Comparison of ENCODE assay signal across 8 cellular contexts in the genomic region with DNA sequence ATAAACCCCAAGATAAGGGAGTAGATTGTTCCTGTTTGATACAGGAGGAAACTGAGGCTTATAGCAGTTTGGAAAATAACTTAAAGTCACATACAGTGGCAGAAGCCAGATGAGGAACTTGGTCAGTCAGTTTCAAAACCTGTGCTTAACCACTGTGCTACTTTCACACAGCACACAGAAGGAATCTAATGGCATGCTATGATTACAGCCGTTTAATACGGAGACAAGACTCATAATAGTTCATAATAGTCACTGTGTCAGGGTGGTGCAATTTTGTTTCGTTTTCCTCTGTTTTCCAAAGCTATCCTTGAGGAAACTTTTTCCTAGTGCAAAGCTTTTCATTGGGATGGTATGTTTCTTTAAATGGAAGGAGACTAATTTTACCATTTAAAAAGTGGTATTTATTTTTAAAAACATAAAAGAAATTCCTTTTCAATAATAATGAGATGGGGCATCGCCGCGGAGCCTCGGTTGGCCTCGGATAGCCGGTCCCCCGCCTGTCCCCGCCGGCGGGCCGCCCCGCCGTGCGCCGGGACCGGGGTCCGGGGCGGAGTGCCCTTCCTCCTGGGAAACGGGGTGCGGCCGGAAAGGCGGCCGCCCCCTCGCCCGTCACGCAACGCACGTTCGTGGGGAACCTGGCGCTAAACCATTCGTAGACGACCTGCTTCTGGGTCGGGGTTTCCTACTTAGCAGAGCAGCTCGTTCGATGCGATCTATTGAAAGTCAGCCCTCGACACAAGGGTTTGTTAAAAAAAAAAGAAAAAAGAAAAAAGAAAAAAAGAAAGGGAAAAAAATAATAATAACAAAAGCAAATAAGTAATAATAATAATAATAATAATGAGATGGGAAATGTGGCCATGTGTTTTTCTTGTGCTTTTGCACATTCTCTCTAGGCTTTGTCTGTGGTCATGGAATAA.
DNase-seq lines count a peak whose midpoint lies in the region; ATAC-seq, FAIRE-seq and TF ChIP-seq lines count a peak whose summit lies in the region.

No MANE protein-coding gene starts in this region.

- no peaks in the 10 kb centered on the region for H3K9me3 ChIP-seq in lower lobe of right lung

- TF ChIP-seq CTCF in lower lobe of right lung (IDR thresholded peaks at IDR 0.05): no peak

- DNase-seq in CD1c-positive myeloid dendritic cell (ENCODE audit: extremely low spot score) (peak; percentile 74), astrocyte of the hippocampus (ENCODE audit: low read depth, low spot score) (peak; percentile 13), lower lobe of right lung (peak; percentile 45), NCI-H2171 (lab: John Stamatoyannopoulos, UW) (no peak), frontal cortex (ENCODE audit: low spot score in 2 of 2) (no peak)
- no peak for DNase-seq in activated CD4-positive, CD25-positive, alpha-beta regulatory T cell treated with anti-CD3 and anti-CD28 coated beads, Interleukin-2, amount 50 U/mL, for 72 hours

- no peak for FAIRE-seq in frontal cortex (lab: Jason Lieb, UNC)

- peak overlapping the region; percentile 71 for H3K27ac ChIP-seq in lower lobe of right lung

- no peaks in the 10 kb centered on the region for H3K27me3 ChIP-seq in lower lobe of right lung (ENCODE audit: low read depth)

- ATAC-seq in GM19463 (IDR thresholded peaks at IDR 0.05; ENCODE audit: unreplicated experiment) (peak; percentile 84), HG03521 (IDR thresholded peaks at IDR 0.05; ENCODE audit: unreplicated experiment) (peak; percentile 81), lower lobe of right lung (peak; percentile 70 to 73)

- peaks cover 14% of the 10 kb centered on the region for H3K4me1 ChIP-seq in lower lobe of right lung

- peak overlapping the region; percentile 48 for H3K4me3 ChIP-seq in lower lobe of right lung

- intact Hi-C loops in lower lobe of right lung (cut with DNase I): loop anchor here (10.0 kb wide), 1 partner anchor 57 kb away; no protein-coding TSS in a partner anchor

- no peaks in the 10 kb centered on the region for H3K36me3 ChIP-seq in lower lobe of right lung

Comparison
In these comparisons a context has a peak if more than half of its experiments do, and no peak if none do; other contexts are left out.
1. DNase-seq: peak in CD1c-positive myeloid dendritic cell (single experiment), astrocyte of the hippocampus (single experiment) and lower lobe of right lung (single experiment); none in NCI-H2171 (single experiment), frontal cortex (0 of 2) and activated CD4-positive, CD25-positive, alpha-beta regulatory T cell treated with anti-CD3 and anti-CD28 coated beads, Interleukin-2, amount 50 U/mL, for 72 hours (single experiment).
2. Peak in every context shown above with its lines, with median percentiles within 50 percentile points of each other: ATAC-seq.